In genomic region chr4:24703298-24703697, GRCh38 we compare ENCODE assay signal across 26 cellular contexts.
"Had no signal": no experiment of that assay in that cellular context is flagged by ENCODE, and none has a peak within 500 bp of the region (broad histone marks: within the 10 kb centered on the region; RNA-seq: fewer than 3 reads in every experiment).

No MANE protein-coding gene starts in this region.

- ATAC-seq: effector memory CD8-positive, alpha-beta T cell; esophagus mucosa; foreskin keratinocyte; gastrocnemius medialis; gastroesophageal sphincter; heart left ventricle had no signal

- H3K36me3 ChIP-seq: colonic mucosa, esophagus muscularis mucosa, esophagus squamous epithelium, gastrocnemius medialis, gastroesophageal sphincter, heart left ventricle, heart right ventricle had no signal

- H3K9me3 ChIP-seq: colonic mucosa, esophagus muscularis mucosa, esophagus squamous epithelium, gastrocnemius medialis had no signal

- H3K27ac ChIP-seq: colonic mucosa, coronary artery, dorsolateral prefrontal cortex, epithelial cell of prostate, esophagus muscularis mucosa, esophagus squamous epithelium, foreskin keratinocyte, gastrocnemius medialis, gastroesophageal sphincter, heart left ventricle, heart right ventricle had no signal

- H3K4me3 ChIP-seq: colonic mucosa, coronary artery, dorsolateral prefrontal cortex, esophagus muscularis mucosa, esophagus squamous epithelium, gastrocnemius medialis, gastroesophageal sphincter, heart left ventricle, heart right ventricle had no signal

- H3K4me1 ChIP-seq: colonic mucosa, esophagus muscularis mucosa, esophagus squamous epithelium, foreskin keratinocyte, gastrocnemius medialis, heart left ventricle, heart right ventricle had no signal

- H3K27me3 ChIP-seq: colonic mucosa, dorsolateral prefrontal cortex, esophagus muscularis mucosa, esophagus squamous epithelium, gastrocnemius medialis, gastroesophageal sphincter, heart left ventricle, heart right ventricle had no signal

- DNase-seq: colonic mucosa; cortex of kidney; dermis blood vessel endothelial cell; dorsolateral prefrontal cortex; effector CD4-positive, alpha-beta T cell; effector CD8-positive, alpha-beta T cell; effector memory CD4-positive, alpha-beta T cell; effector memory CD8-positive, alpha-beta T cell; endodermal cell; erythroblast; esophagus squamous epithelium; foreskin fibroblast; foreskin keratinocyte; foreskin melanocyte; gastrocnemius medialis; glutamatergic neuron; head of caudate nucleus; heart left ventricle; heart right ventricle had no signal

- FAIRE-seq: colon, endothelial cell of umbilical vein had no signal
